In genomic region chr6:167933847-167934246, GRCh38 we compare ENCODE assay signal across 3 cellular contexts.
TF ChIP-seq lines count a peak whose summit lies in the region.

No MANE protein-coding gene starts in this region.

TF ChIP-seq in GM23338, 12 proteins besides CTCF, POLR2A, EP300 and RAD21 (continues in another document):
- TF ChIP-seq REST (IDR thresholded peaks at IDR 0.05; ENCODE audit: unreplicated experiment), result no peak
- no peak for TF ChIP-seq NANOG (IDR thresholded peaks at IDR 0.05; ENCODE audit: borderline replicate concordance)
- TF ChIP-seq JUNB (IDR thresholded peaks at IDR 0.05; ENCODE audit: unreplicated experiment), result no peak
- TF ChIP-seq ZNF114 (CRISPR knock-in tag; IDR thresholded peaks at IDR 0.05), result no peak
- TF ChIP-seq EZH2phosphoT487 (IDR thresholded peaks at IDR 0.05; ENCODE audit: unreplicated experiment), result no peak
- TF ChIP-seq STAT1 (IDR thresholded peaks at IDR 0.05; ENCODE audit: unreplicated experiment), result no peak
- TF ChIP-seq ZNF331 (CRISPR knock-in tag; IDR thresholded peaks at IDR 0.05; ENCODE audit: low read depth), result no peak

TF ChIP-seq in HepG2, 621 proteins besides CTCF, POLR2A, EP300 and RAD21:
- TF ChIP-seq RBM22 (optimal IDR thresholded peaks at IDR 0.05; ENCODE audit: low read length) (peak; percentile 42), TARDBP (CRISPR knock-in tag; IDR thresholded peaks at IDR 0.05) (no peak), ZBTB7B (CRISPR knock-in tag; IDR thresholded peaks at IDR 0.05) (no peak), E2F2 (CRISPR knock-in tag; IDR thresholded peaks at IDR 0.05; ENCODE audit: borderline replicate concordance) (no peak), MAFF (IDR thresholded peaks at IDR 0.05; ENCODE audit: low read depth, low read length) (0 out of 2 replicates have a peak, but pooled peaks have one; percentile 7), ZBTB39 (CRISPR knock-in tag; IDR thresholded peaks at IDR 0.05) (no peak), GTF3A (CRISPR knock-in tag; conservative IDR thresholded peaks at IDR 0.05) (no peak), ZBTB38 (CRISPR knock-in tag; IDR thresholded peaks at IDR 0.05) (peak; percentile 26; the same call in 1 of the 2 replicates), MAFK (conservative IDR thresholded peaks at IDR 0.05 in 1 of 2, IDR thresholded peaks at IDR 0.05 in 1 of 2; ENCODE audit: low read length in 2 of 2) (peak; percentile 21 to 33; a peak in 2 of 4 replicates), ZBTB33 (CRISPR knock-in tag; IDR thresholded peaks at IDR 0.05) (peak; percentile 79), ZNF598 (CRISPR knock-in tag; IDR thresholded peaks at IDR 0.05; ENCODE audit: borderline replicate concordance) (peak; percentile 71; the same call in 1 of the 2 replicates), SMAD1 (CRISPR knock-in tag; IDR thresholded peaks at IDR 0.05; ENCODE audit: borderline replicate concordance, low read depth) (0 out of 2 replicates have a peak, but pooled peaks have one; percentile 37)
TF ChIP-seq in HepG2: peak in this region for 7.

TF ChIP-seq in HEK293T, 16 proteins besides CTCF, POLR2A, EP300 and RAD21:
- TF ChIP-seq FOXA1 (IDR thresholded peaks at IDR 0.05) (no peak), NFRKB (IDR thresholded peaks at IDR 0.05) (no peak), PKNOX1 (IDR thresholded peaks at IDR 0.05) (no peak), ELF4 (IDR thresholded peaks at IDR 0.05) (no peak), FOXK2 (IDR thresholded peaks at IDR 0.05) (no peak), ARNT (IDR thresholded peaks at IDR 0.05) (no peak), SUZ12 (IDR thresholded peaks at IDR 0.05) (no peak), ZNF384 (IDR thresholded peaks at IDR 0.05) (no peak), CTBP1 (IDR thresholded peaks at IDR 0.05; ENCODE audit: borderline replicate concordance) (no peak), BHLHE40 (IDR thresholded peaks at IDR 0.05; ENCODE audit: borderline replicate concordance) (no peak), SP1 (IDR thresholded peaks at IDR 0.05) (no peak), L3MBTL2 (conservative IDR thresholded peaks at IDR 0.05) (no peak), TARDBP (IDR thresholded peaks at IDR 0.05) (no peak), FOXM1 (IDR thresholded peaks at IDR 0.05; ENCODE audit: borderline replicate concordance) (no peak), HDGF (IDR thresholded peaks at IDR 0.05; ENCODE audit: borderline replicate concordance) (no peak), LEF1 (IDR thresholded peaks at IDR 0.05; ENCODE audit: borderline replicate concordance) (no peak)
